1 cellular context compared by ENCODE assay signal in genomic region chr2:100269889-100270288, GRCh38.
TF ChIP-seq lines count a peak whose summit lies in the region.

No MANE protein-coding gene starts in this region.

TF ChIP-seq in HepG2, 621 proteins besides CTCF, POLR2A, EP300 and RAD21 (continued from another document):
- TF ChIP-seq HNF1B (CRISPR knock-in tag; IDR thresholded peaks at IDR 0.05), result 0 out of 2 replicates have a peak, but pooled peaks have one; percentile 17
